8 cellular contexts compared by ENCODE assay signal in genomic region chr10:73865459-73866442, GRCh38. TPM values are rescaled to one million over a fixed set of nuclear protein-coding genes. Genes with fewer than 3 reads are reported as not detected.
A peak's percentile ranks its signal among the peaks of the same experiment; 100 is the strongest.
DNase-seq lines count a peak whose midpoint lies in the region; ATAC-seq and TF ChIP-seq lines count a peak whose summit lies in the region.

No MANE protein-coding gene starts in this region.

- no peak for TF ChIP-seq CTCF in WTC11 (IDR thresholded peaks at IDR 0.05)

- H3K27me3 Mint-ChIP-seq in WTC11 (ENCODE audit: low read depth), result no peaks in the 10 kb centered on the region

- H3K9me3 Mint-ChIP-seq in WTC11, result no peaks in the 10 kb centered on the region

- ATAC-seq in HG03196 (IDR thresholded peaks at IDR 0.05; ENCODE audit: unreplicated experiment), result peak; percentile 56
- peak; percentile 31 for ATAC-seq in WTC11
- ATAC-seq in GM18858 (IDR thresholded peaks at IDR 0.05; ENCODE audit: unreplicated experiment), result no peak

- POLR2A ChIA-PET in WTC11 (lab: Charles Lee), result no interaction called here

- TF ChIP-seq POLR2A in GM18951 (IDR thresholded peaks at IDR 0.05; ENCODE audit: extremely low read depth, insufficient read depth, insufficient read length), result peak; percentile 45

- peaks cover 16% of the 10 kb centered on the region for H3K36me3 Mint-ChIP-seq in WTC11

- peak overlapping the region; percentile 49; the same call in 1 of the 2 replicates for H3K27ac Mint-ChIP-seq in WTC11

- in situ Hi-C loops in GM18951 (cut with MboI; ENCODE audit: low sequenced_read_pairs, unreplicated experiment), result no loop called here

- CTCF ChIA-PET in WTC11 (lab: Charles Lee), result interaction anchor here (0.9 to 6.8 kb wide), 3 partner anchors 14 to 20 kb away, joined by 3 to 52 read pairs (median 3); no protein-coding TSS in a partner anchor

- peaks cover 22% of the 10 kb centered on the region for H3K4me1 Mint-ChIP-seq in WTC11

- no peak for DNase-seq in WTC11 (ENCODE audit: low spot score)
- peak; percentile 31 for DNase-seq in effector CD8-positive, alpha-beta T cell (lab: John Stamatoyannopoulos, UW)
- peak; percentile 41 for DNase-seq in stimulated activated CD4-positive, alpha-beta T cell treated with anti-CD3 and anti-CD28 coated beads, Interleukin-4, amount 100 ng/mL, for 1 hour
- no peak for DNase-seq in globus pallidus (ENCODE audit: low spot score)
- no peak for DNase-seq in SW 1271 (lab: John Stamatoyannopoulos, UW)

- no peak overlapping the region for H3K4me3 Mint-ChIP-seq in WTC11

TF ChIP-seq in WTC11, 78 proteins besides CTCF, POLR2A, EP300 and RAD21:
- TF ChIP-seq AR (CRISPR knock-in tag; IDR thresholded peaks at IDR 0.05) (no peak), ATF2 (CRISPR knock-in tag; IDR thresholded peaks at IDR 0.05; ENCODE audit: borderline replicate concordance, low read depth) (no peak), GTF2I (CRISPR knock-in tag; conservative IDR thresholded peaks at IDR 0.05) (no peak), ZNF232 (CRISPR knock-in tag; IDR thresholded peaks at IDR 0.05) (no peak), HMGA2 (CRISPR knock-in tag; IDR thresholded peaks at IDR 0.05) (no peak), ZNF512 (CRISPR knock-in tag; IDR thresholded peaks at IDR 0.05; ENCODE audit: borderline replicate concordance) (no peak), TEAD4 (CRISPR knock-in tag; IDR thresholded peaks at IDR 0.05) (no peak), TP53 (CRISPR knock-in tag; IDR thresholded peaks at IDR 0.05) (no peak), ETV6 (CRISPR knock-in tag; IDR thresholded peaks at IDR 0.05) (no peak), ARID4B (CRISPR knock-in tag; IDR thresholded peaks at IDR 0.05; ENCODE audit: borderline replicate concordance) (no peak), GRHL2 (CRISPR knock-in tag; IDR thresholded peaks at IDR 0.05; ENCODE audit: insufficient replicate concordance, severe bottlenecking) (no peak), FOXK1 (CRISPR knock-in tag; IDR thresholded peaks at IDR 0.05) (no peak), CREB1 (CRISPR knock-in tag; IDR thresholded peaks at IDR 0.05) (no peak), ZNF425 (CRISPR knock-in tag; conservative IDR thresholded peaks at IDR 0.05) (no peak), CBFB (CRISPR knock-in tag; IDR thresholded peaks at IDR 0.05; ENCODE audit: low read depth) (no peak), ZNF263 (CRISPR knock-in tag; IDR thresholded peaks at IDR 0.05; ENCODE audit: low read depth) (no peak)
TF ChIP-seq in WTC11: peak in this region for 0.

RNA-seq across cellular contexts. Expression of gene CAMK2G, which starts 8.6 kb away (rescaled TPM):
- total RNA-seq in WTC11 (2021), result 34.9 to 39.9 TPM (median 34.9 TPM) in 3 replicates

RNA-seq across cellular contexts. Expression of gene PLAU, which starts 45.2 kb away (rescaled TPM):
- total RNA-seq in WTC11 (2021), result 15.0 to 18.0 TPM (median 16.2 TPM) in 3 replicates

RNA-seq across cellular contexts. Expression of gene NDST2, which starts 54.4 kb away (rescaled TPM):
- total RNA-seq in WTC11 (2021), result 26.3 to 32.3 TPM (median 31.1 TPM) in 3 replicates

Comparison
In these comparisons a context has a peak if more than half of its experiments do, and no peak if none do; other contexts are left out.
1. DNase-seq: peak in effector CD8-positive, alpha-beta T cell (single experiment) and stimulated activated CD4-positive, alpha-beta T cell treated with anti-CD3 and anti-CD28 coated beads, Interleukin-4, amount 100 ng/mL, for 1 hour (single experiment); none in WTC11 (single experiment), globus pallidus (single experiment) and SW 1271 (0 of 2).